Comparison of ENCODE assay signal across 24 cellular contexts in genomic region chr2:82487354-82487753, GRCh38.
DNase-seq lines count a peak whose midpoint lies in the region; ATAC-seq and TF ChIP-seq lines count a peak whose summit lies in the region.
"Had no signal": no experiment of that assay in that cellular context is flagged by ENCODE, and none has a peak within 500 bp of the region (broad histone marks: within the 10 kb centered on the region; RNA-seq: fewer than 3 reads in every experiment).

No MANE protein-coding gene starts in this region.

- H4K20me1 ChIP-seq in PC-3 (ENCODE audit: low read length) (no peaks in the 10 kb centered on the region), smooth muscle cell (ENCODE audit: low read depth) (no peaks in the 10 kb centered on the region)
- H4K20me1 ChIP-seq: BLaER1 had no signal

- H3K4me1 ChIP-seq in PC-3 (ENCODE audit: insufficient read depth, low read length): peaks cover 12% of the 10 kb centered on the region
- H3K4me1 ChIP-seq in smooth muscle cell (ENCODE audit: low read depth): no peaks in the 10 kb centered on the region
- H3K4me1 ChIP-seq: BE2C, BLaER1 had no signal

- in situ Hi-C loops in GM13976 (cut with MboI; ENCODE audit: low sequenced_read_pairs, unreplicated experiment): no loop called here

- H3K27me3 Mint-ChIP-seq in activated CD4-positive, alpha-beta T cell treated with anti-CD3 and anti-CD28 coated beads, Interleukin-2, amount 10 ng/mL, durations not matched to agents 24 days and 14 days: no peaks in the 10 kb centered on the region
- H3K27me3 Mint-ChIP-seq: CD4-positive, alpha-beta memory T cell; CD4-positive, CD25-positive, alpha-beta regulatory T cell; CD8-positive, alpha-beta memory T cell had no signal

- H3K36me3 ChIP-seq in PC-3 (ENCODE audit: low read depth, low read length) (no peaks in the 10 kb centered on the region), smooth muscle cell (ENCODE audit: low read depth) (no peaks in the 10 kb centered on the region)
- H3K36me3 ChIP-seq: BE2C, BLaER1 had no signal

- no peak overlapping the region for H3K4me3 Mint-ChIP-seq in activated CD4-positive, alpha-beta T cell treated with anti-CD3 and anti-CD28 coated beads, Interleukin-2, amount 10 ng/mL, durations not matched to agents 24 days and 14 days
- H3K4me3 Mint-ChIP-seq: CD14-positive monocyte; CD4-positive, CD25-positive, alpha-beta regulatory T cell; CD8-positive, alpha-beta memory T cell had no signal

- H3K9me3 ChIP-seq in PC-3 (ENCODE audit: low read length) (peaks cover 4% of the 10 kb centered on the region; the same call in 1 of the 2 replicates), smooth muscle cell (replicated peaks; ENCODE audit: low read depth) (no peaks in the 10 kb centered on the region)
- H3K9me3 ChIP-seq: BE2C, BLaER1 had no signal

- H3K27ac ChIP-seq in 22Rv1 (peak overlapping the region; percentile 40), PC-3 (ENCODE audit: low read length) (no peak overlapping the region), smooth muscle cell (ENCODE audit: low read depth) (no peak overlapping the region)
- H3K27ac ChIP-seq: BLaER1 had no signal

- H3K4me1 Mint-ChIP-seq in activated CD4-positive, alpha-beta T cell treated with anti-CD3 and anti-CD28 coated beads, Interleukin-2, amount 10 ng/mL, durations not matched to agents 24 days and 14 days: no peaks in the 10 kb centered on the region
- H3K4me1 Mint-ChIP-seq: CD14-positive monocyte; CD4-positive, alpha-beta memory T cell; CD4-positive, CD25-positive, alpha-beta regulatory T cell; CD8-positive, alpha-beta memory T cell had no signal

- peaks cover 6% of the 10 kb centered on the region for H3K9me3 Mint-ChIP-seq in activated CD4-positive, alpha-beta T cell treated with anti-CD3 and anti-CD28 coated beads, Interleukin-2, amount 10 ng/mL, durations not matched to agents 24 days and 14 days

- TF ChIP-seq CTCF in 22Rv1 (IDR thresholded peaks at IDR 0.05) (no peak), PC-3 (conservative IDR thresholded peaks at IDR 0.05; ENCODE audit: low read depth, low read length) (no peak), smooth muscle cell (IDR thresholded peaks at IDR 0.05; ENCODE audit: borderline replicate concordance, insufficient read depth, poor library complexity, severe bottlenecking) (no peak), GM13976 (IDR thresholded peaks at IDR 0.05; ENCODE audit: borderline replicate concordance, control extremely low read depth, extremely low read depth, insufficient read depth, missing control alignments) (no peak)

- H3K27ac Mint-ChIP-seq in activated CD4-positive, alpha-beta T cell treated with anti-CD3 and anti-CD28 coated beads, Interleukin-2, amount 10 ng/mL, durations not matched to agents 24 days and 14 days: no peak overlapping the region
- H3K27ac Mint-ChIP-seq: CD14-positive monocyte; CD4-positive, alpha-beta memory T cell; CD4-positive, CD25-positive, alpha-beta regulatory T cell; CD8-positive, alpha-beta memory T cell had no signal

- WGBS in smooth muscle cell (ENCODE audit: low lambda C conversion rate): 91% methylated on average over 3 of the region's 3 CpGs

- BruUV-seq in PC-3 (replicated peaks; lab: Mats Ljungman, UMichigan): no TSS peak

- intact Hi-C loops in PC-3 (cut with micrococcal nuclease): no loop called here
- intact Hi-C loops in activated CD4-positive, alpha-beta T cell treated with anti-CD3 and anti-CD28 coated beads, Interleukin-2, amount 10 ng/mL, durations not matched to agents 24 days and 14 days (cut with micrococcal nuclease): no loop called here

- no peaks in the 10 kb centered on the region for H3K27me3 ChIP-seq in PC-3 (ENCODE audit: low read length)
- no peaks in the 10 kb centered on the region for H3K27me3 ChIP-seq in smooth muscle cell (ENCODE audit: low read depth)
- H3K27me3 ChIP-seq: BE2C, BLaER1 had no signal

- H3K9me2 ChIP-seq in PC-3 (replicated peaks; ENCODE audit: low read length): no peaks in the 10 kb centered on the region

- ATAC-seq in PC-3: peak; percentile 89
- ATAC-seq: GM12878 had no signal

- H3K9ac ChIP-seq in PC-3 (ENCODE audit: low read length) (no peak overlapping the region), smooth muscle cell (ENCODE audit: low read depth) (no peak overlapping the region)
- H3K9ac ChIP-seq: BLaER1 had no signal

- no peaks in the 10 kb centered on the region for H3F3A ChIP-seq in PC-3 (ENCODE audit: low read length, unreplicated experiment)
- H3F3A ChIP-seq in smooth muscle cell (ENCODE audit: low read depth): no peaks in the 10 kb centered on the region

- no peak overlapping the region for H3K4me3 ChIP-seq in PC-3 (ENCODE audit: low read length)
- H3K4me3 ChIP-seq in smooth muscle cell: no peak overlapping the region
- H3K4me3 ChIP-seq: BLaER1, GM12878 had no signal

- POLR2A ChIA-PET in PC-3 (lab: Charles Lee; ENCODE audit: unreplicated experiment): interaction anchor here (0.7 kb wide), 1 partner anchor 308 kb away, joined by 10 read pairs; no protein-coding TSS in a partner anchor

- no peak overlapping the region for H2AFZ ChIP-seq in PC-3 (ENCODE audit: low read length)
- peak overlapping the region; percentile 43 for H2AFZ ChIP-seq in smooth muscle cell (ENCODE audit: low read depth)

- H3K79me2 ChIP-seq in PC-3 (ENCODE audit: low read length) (no peaks in the 10 kb centered on the region), smooth muscle cell (ENCODE audit: low read depth) (no peaks in the 10 kb centered on the region)

- DNase-seq in PC-3 (peak; percentile 52), smooth muscle cell (lab: John Stamatoyannopoulos, UW; ENCODE audit: unreplicated experiment) (no peak), GM13976 (ENCODE audit: low spot score) (no peak)
- no peak for DNase-seq in activated CD4-positive, alpha-beta T cell treated with anti-CD3 and anti-CD28 coated beads, Interleukin-2, amount 10 ng/mL, durations not matched to agents 24 days and 14 days
- no peak for DNase-seq in stimulated activated CD4-positive, alpha-beta T cell treated with anti-CD3 and anti-CD28 coated beads, Interleukin-2, amount 100 ng/mL, for 24 hours
- DNase-seq: 8988T; ACHN; BE2C; C1 segment of cervical spinal cord; CD4-positive, alpha-beta memory T cell; CD4-positive, CD25-positive, alpha-beta regulatory T cell; CD8-positive, alpha-beta memory T cell; COR-L47; DMS 273 treated with DMSO at 0.1 percent for 48 hours; DMS153; DMS53; DMS79; DND-41; EL; GDM1 had no signal

- peak overlapping the region; percentile 27 for H3K4me2 ChIP-seq in PC-3 (ENCODE audit: low read length)
- H3K4me2 ChIP-seq in smooth muscle cell: no peak overlapping the region
- H3K4me2 ChIP-seq: BLaER1 had no signal

- CTCF ChIA-PET in PC-3 (lab: Charles Lee): no interaction called here

- no peaks in the 10 kb centered on the region for H3K36me3 Mint-ChIP-seq in activated CD4-positive, alpha-beta T cell treated with anti-CD3 and anti-CD28 coated beads, Interleukin-2, amount 10 ng/mL, durations not matched to agents 24 days and 14 days (ENCODE audit: low read depth)
- H3K36me3 Mint-ChIP-seq: CD14-positive monocyte; CD4-positive, alpha-beta memory T cell; CD4-positive, CD25-positive, alpha-beta regulatory T cell; CD8-positive, alpha-beta memory T cell had no signal
